ENCODE assay signal across 1 cellular context in genomic region chr3:66998075-66998898, GRCh38.
TF ChIP-seq lines count a peak whose summit lies in the region.

Gene KBTBD8, plus strand, starts transcription at chr3:66998307. Its CDS starts 49 bp downstream, at chr3:66998356.

TF ChIP-seq in HepG2, 621 proteins besides CTCF, POLR2A, EP300 and RAD21 (continued from another document and continues in another):
- TF ChIP-seq AHDC1 (CRISPR knock-in tag; IDR thresholded peaks at IDR 0.05; ENCODE audit: borderline replicate concordance) (no peak), SP5 (CRISPR knock-in tag; IDR thresholded peaks at IDR 0.05; ENCODE audit: borderline replicate concordance, low read depth) (peak; percentile 68), CCAR2 (optimal IDR thresholded peaks at IDR 0.05; ENCODE audit: low read depth, low read length) (no peak), EED (CRISPR knock-in tag; IDR thresholded peaks at IDR 0.05) (no peak), ZNF234 (CRISPR knock-in tag; conservative IDR thresholded peaks at IDR 0.05) (no peak), ZUFSP (CRISPR knock-in tag; IDR thresholded peaks at IDR 0.05; ENCODE audit: borderline replicate concordance) (no peak), AKNA (CRISPR knock-in tag; IDR thresholded peaks at IDR 0.05; ENCODE audit: borderline replicate concordance) (no peak), ARID2 (CRISPR knock-in tag; IDR thresholded peaks at IDR 0.05; ENCODE audit: borderline replicate concordance) (no peak), ZNF530 (CRISPR knock-in tag; IDR thresholded peaks at IDR 0.05; ENCODE audit: low read depth) (no peak), ZSCAN20 (CRISPR knock-in tag; IDR thresholded peaks at IDR 0.05; ENCODE audit: borderline replicate concordance) (no peak), ATF5 (CRISPR knock-in tag; IDR thresholded peaks at IDR 0.05; ENCODE audit: low read depth) (no peak), ZNF775 (CRISPR knock-in tag; IDR thresholded peaks at IDR 0.05; ENCODE audit: borderline replicate concordance) (no peak), KDM4B (CRISPR knock-in tag; IDR thresholded peaks at IDR 0.05) (no peak), HNF1B (CRISPR knock-in tag; IDR thresholded peaks at IDR 0.05) (no peak), POGZ (CRISPR knock-in tag; IDR thresholded peaks at IDR 0.05) (no peak; the same call in 1 of the 2 replicates), ZNF646 (CRISPR knock-in tag; IDR thresholded peaks at IDR 0.05) (no peak), ZNF362 (CRISPR knock-in tag; IDR thresholded peaks at IDR 0.05; ENCODE audit: borderline replicate concordance) (no peak), PCBP2 (optimal IDR thresholded peaks at IDR 0.05; ENCODE audit: low read depth, low read length, poor library complexity, severe bottlenecking) (no peak), ZBTB7B (CRISPR knock-in tag; IDR thresholded peaks at IDR 0.05) (no peak), SRSF1 (optimal IDR thresholded peaks at IDR 0.05; ENCODE audit: low read depth, low read length) (no peak), SNAPC4 (CRISPR knock-in tag; IDR thresholded peaks at IDR 0.05) (no peak), ZNF354B (CRISPR knock-in tag; IDR thresholded peaks at IDR 0.05) (no peak)
